In genomic region chr13:32824671-32825070, GRCh38 we compare ENCODE assay signal across 13 cellular contexts.
DNase-seq lines count a peak whose midpoint lies in the region; ATAC-seq and TF ChIP-seq lines count a peak whose summit lies in the region.
"Had no signal": no experiment of that assay in that cellular context is flagged by ENCODE, and none has a peak within 500 bp of the region (broad histone marks: within the 10 kb centered on the region; RNA-seq: fewer than 3 reads in every experiment).

No MANE protein-coding gene starts in this region.

- no peaks in the 10 kb centered on the region for H3K9me3 ChIP-seq in ectodermal cell (ENCODE audit: control insufficient read depth, low read length)
- no peaks in the 10 kb centered on the region for H3K9me3 ChIP-seq in mesodermal cell (ENCODE audit: control insufficient read depth, low read length)
- no peaks in the 10 kb centered on the region for H3K9me3 ChIP-seq in ovary
- H3K9me3 ChIP-seq: transverse colon had no signal

- H3K4me3 ChIP-seq in ectodermal cell (ENCODE audit: insufficient read depth, low read depth, low read length), result no peak overlapping the region
- no peak overlapping the region for H3K4me3 ChIP-seq in mesodermal cell (ENCODE audit: extremely low read depth, insufficient read depth, low read length, poor library complexity, severe bottlenecking)
- no peak overlapping the region for H3K4me3 ChIP-seq in ovary
- H3K4me3 ChIP-seq: transverse colon had no signal

- no peaks in the 10 kb centered on the region for H3K27me3 Mint-ChIP-seq in activated naive CD8-positive, alpha-beta T cell treated with anti-CD3 and anti-CD28 coated beads for 36 hours

- WGBS in ectodermal cell, 2 experiments, result 33 to 42% methylated on average over 7 of the region's 7 CpGs
- 20 to 26% methylated on average over 5 to 7 of the region's 7 CpGs for WGBS in mesodermal cell (ENCODE audit: insufficient coverage in 2 of 2), 2 experiments
- 46 to 51% (median 47%) methylated on average over 7 of the region's 7 CpGs for WGBS in ovary, 3 donors

- H3K4me1 Mint-ChIP-seq in activated naive CD8-positive, alpha-beta T cell treated with anti-CD3 and anti-CD28 coated beads for 36 hours, result no peaks in the 10 kb centered on the region

- no peak for TF ChIP-seq EP300 in ovary (IDR thresholded peaks at IDR 0.05)

- no peak overlapping the region for H3K27ac Mint-ChIP-seq in activated naive CD8-positive, alpha-beta T cell treated with anti-CD3 and anti-CD28 coated beads for 36 hours

- no peaks in the 10 kb centered on the region for H3K27me3 ChIP-seq in ectodermal cell (ENCODE audit: control insufficient read depth, insufficient read depth, low read length, poor library complexity, severe bottlenecking)
- no peaks in the 10 kb centered on the region for H3K27me3 ChIP-seq in ovary
- H3K27me3 ChIP-seq: transverse colon had no signal

- TF ChIP-seq CTCF in ovary (IDR thresholded peaks at IDR 0.05), result no peak

- TF ChIP-seq POLR2A in ovary (IDR thresholded peaks at IDR 0.05), result no peak

- peak; percentile 91 for DNase-seq in Daoy (ENCODE audit: low read depth)
- peak; percentile 95 for DNase-seq in M059J (ENCODE audit: low read depth)
- DNase-seq in NOMO-1 treated with dmso at 0.1 percent for 144 hours (lab: John Stamatoyannopoulos, UW; ENCODE audit: unreplicated experiment), result no peak
- DNase-seq in ovary, result no peak
- no peak for DNase-seq in activated naive CD8-positive, alpha-beta T cell treated with anti-CD3 and anti-CD28 coated beads for 36 hours
- DNase-seq: activated CD4-positive, alpha-beta T cell treated with anti-CD3 and anti-CD28 coated beads for 48 hours; amygdala; NCI-H1417 treated with DMSO at 0.1 percent for 48 hours; transverse colon had no signal

- ATAC-seq in GM21390 (IDR thresholded peaks at IDR 0.05; ENCODE audit: unreplicated experiment), result no peak
- ATAC-seq: Right ventricle myocardium inferior had no signal

- intact Hi-C loops in ovary (cut with DNase I), result no loop called here

- H3K36me3 ChIP-seq in ectodermal cell (ENCODE audit: control insufficient read depth, insufficient read depth, low read length), result no peaks in the 10 kb centered on the region
- no peaks in the 10 kb centered on the region for H3K36me3 ChIP-seq in mesodermal cell (ENCODE audit: control insufficient read depth, insufficient read depth, low read length)
- no peaks in the 10 kb centered on the region for H3K36me3 ChIP-seq in ovary
- H3K36me3 ChIP-seq: transverse colon had no signal

- H3K4me3 Mint-ChIP-seq in activated naive CD8-positive, alpha-beta T cell treated with anti-CD3 and anti-CD28 coated beads for 36 hours, result no peak overlapping the region

- H3K4me1 ChIP-seq in ectodermal cell (ENCODE audit: control insufficient read depth, insufficient read depth, low read length), result peaks cover 11% of the 10 kb centered on the region
- H3K4me1 ChIP-seq in mesodermal cell (ENCODE audit: control insufficient read depth, insufficient read depth, low read length, poor library complexity, severe bottlenecking), result peaks cover 27% of the 10 kb centered on the region
- H3K4me1 ChIP-seq in ovary (ENCODE audit: insufficient read depth), result no peaks in the 10 kb centered on the region
- H3K4me1 ChIP-seq: transverse colon had no signal

- H3K9me3 Mint-ChIP-seq in activated naive CD8-positive, alpha-beta T cell treated with anti-CD3 and anti-CD28 coated beads for 36 hours, result no peaks in the 10 kb centered on the region

- H3K27ac ChIP-seq in ectodermal cell (ENCODE audit: insufficient read depth, low read depth, low read length, poor library complexity, severe bottlenecking) (peak overlapping the region; percentile 26), mesodermal cell (ENCODE audit: low read depth, low read length, severe bottlenecking) (peak overlapping the region; percentile 93), ovary (no peak overlapping the region)

- H3K36me3 Mint-ChIP-seq in activated naive CD8-positive, alpha-beta T cell treated with anti-CD3 and anti-CD28 coated beads for 36 hours, result no peaks in the 10 kb centered on the region

Comparison
In these comparisons a context has a peak if more than half of its experiments do, and no peak if none do; other contexts are left out.
1. DNase-seq: peak in Daoy (single experiment) and M059J (single experiment); none in NOMO-1 treated with dmso at 0.1 percent for 144 hours (single experiment), ovary (0 of 5) and activated naive CD8-positive, alpha-beta T cell treated with anti-CD3 and anti-CD28 coated beads for 36 hours (single experiment).
2. H3K27ac ChIP-seq: peak in ectodermal cell (single experiment) and mesodermal cell (single experiment); none in ovary (0 of 2).